Comparison of ENCODE assay signal across 8 cellular contexts in the genomic region with DNA sequence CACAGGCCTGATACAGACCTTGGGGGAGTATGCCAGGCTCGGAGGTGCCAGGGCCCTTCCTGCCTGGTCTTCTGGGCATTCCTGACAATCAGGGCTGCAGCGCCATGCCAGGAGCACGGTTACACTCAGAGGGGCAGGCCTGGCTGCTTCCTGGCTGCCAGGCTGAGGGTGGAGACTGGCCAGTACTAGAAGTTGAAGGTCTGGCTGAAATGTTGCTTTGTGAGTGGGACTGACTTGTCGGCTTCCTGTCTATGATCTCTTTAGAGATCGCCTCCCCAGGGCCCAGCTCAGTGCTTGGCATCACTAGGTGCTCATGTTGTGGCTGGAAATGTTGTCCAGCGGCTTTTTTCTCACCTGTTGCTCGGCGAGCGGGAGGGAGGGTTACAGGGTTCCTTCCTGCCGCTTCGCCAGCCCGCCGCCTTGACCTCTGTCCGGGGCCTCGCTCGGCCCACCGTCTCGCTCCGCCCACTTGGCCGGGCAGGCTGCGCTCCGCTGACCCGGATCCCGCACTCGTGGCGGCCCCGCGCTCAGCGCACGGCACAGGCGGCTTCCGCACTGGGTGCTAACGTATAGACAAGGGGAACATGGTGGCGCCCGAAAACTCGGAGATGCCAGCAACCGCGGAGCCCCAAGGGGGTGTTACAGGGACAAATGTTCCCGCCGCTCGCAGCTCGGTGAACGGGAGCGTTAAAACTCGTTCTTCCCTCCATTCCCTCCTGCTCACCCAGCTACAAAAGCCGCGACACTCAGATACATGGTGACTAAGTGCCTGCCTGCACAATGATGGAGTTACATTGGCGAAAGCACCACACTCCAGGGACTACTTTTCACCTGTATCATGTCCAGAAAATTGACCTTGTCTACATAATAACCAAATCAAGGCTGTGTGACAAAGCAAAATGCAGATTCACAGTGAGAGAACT. TPM values are rescaled to one million over a fixed set of nuclear protein-coding genes. Genes with fewer than 3 reads are reported as not detected.
DNase-seq lines count a peak whose midpoint lies in the region; ATAC-seq and TF ChIP-seq lines count a peak whose summit lies in the region.

No MANE protein-coding gene starts in this region.

- peaks cover 14% of the 10 kb centered on the region for H3K27me3 Mint-ChIP-seq in activated CD4-positive, alpha-beta T cell treated with anti-CD3 and anti-CD28 coated beads, Interleukin-2, amount 10 ng/mL, durations not matched to agents 7 days and 5 days

- H3K9me3 ChIP-seq in adrenal gland (replicated peaks in 1 of 3): no peaks in the 10 kb centered on the region
- H3K9me3 ChIP-seq in spleen: no peaks in the 10 kb centered on the region

- peak overlapping the region; percentile 8 for H3K4me3 Mint-ChIP-seq in activated CD4-positive, alpha-beta T cell treated with anti-CD3 and anti-CD28 coated beads, Interleukin-2, amount 10 ng/mL, durations not matched to agents 7 days and 5 days

- no peak overlapping the region for H3K27ac Mint-ChIP-seq in activated CD4-positive, alpha-beta T cell treated with anti-CD3 and anti-CD28 coated beads, Interleukin-2, amount 10 ng/mL, durations not matched to agents 7 days and 5 days

- TF ChIP-seq POLR2A in adrenal gland (IDR thresholded peaks at IDR 0.05): peak; percentile 13 to 14
- TF ChIP-seq POLR2A in spleen (IDR thresholded peaks at IDR 0.05): no peak

- H3K4me3 ChIP-seq in adrenal gland (peak overlapping the region in 2 of 4 donors; percentile 49 to 57), spleen (peak overlapping the region in 7 of 8 donors; percentile 9 to 61 (median 20))

- WGBS in adrenal gland, 4 donors: 8 to 35% (median 9%) methylated on average over 6 to 48 of the region's 48 CpGs
- WGBS in spleen, 5 donors: 12 to 33% (median 14%) methylated on average over 36 to 48 of the region's 48 CpGs

- DNase-seq in activated CD4-positive, alpha-beta T cell treated with anti-CD3 and anti-CD28 coated beads, Interleukin-2, amount 10 ng/mL, durations not matched to agents 7 days and 5 days: no peak
- no peak for DNase-seq in activated CD4-positive, alpha-beta T cell treated with anti-CD3 and anti-CD28 coated beads, Interleukin-2, amount 50 U/mL, for 4 hours
- peak; percentile 57 to 72 (median 63) for DNase-seq in adrenal gland
- DNase-seq in iPS-NIHi11 (ENCODE audit: low spot score): peak; percentile 82
- DNase-seq in spleen: peak; percentile 89
- DNase-seq in ureter (ENCODE audit: low spot score): no peak
- no peak for DNase-seq in 8988T

- peaks cover 8% of the 10 kb centered on the region for H3K4me1 Mint-ChIP-seq in activated CD4-positive, alpha-beta T cell treated with anti-CD3 and anti-CD28 coated beads, Interleukin-2, amount 10 ng/mL, durations not matched to agents 7 days and 5 days

- H3K9me3 Mint-ChIP-seq in activated CD4-positive, alpha-beta T cell treated with anti-CD3 and anti-CD28 coated beads, Interleukin-2, amount 10 ng/mL, durations not matched to agents 7 days and 5 days: no peaks in the 10 kb centered on the region

- peak overlapping the region in 4 of 5 donors; percentile 2 to 79 (median 58) for H3K27ac ChIP-seq in adrenal gland
- peak overlapping the region in 4 of 8 donors; percentile 20 to 47 (median 36) for H3K27ac ChIP-seq in spleen

- no peaks in the 10 kb centered on the region for H3K27me3 ChIP-seq in adrenal gland
- H3K27me3 ChIP-seq in spleen (replicated peaks in 1 of 7): no peaks in the 10 kb centered on the region

- H3K4me1 ChIP-seq in adrenal gland (replicated peaks in 1 of 2) (peaks cover 5 to 8% of the 10 kb centered on the region in 2 donors), spleen (peaks cover 3 to 19% (median 9%) of the 10 kb centered on the region in 6 donors)

- peaks cover 6% of the 10 kb centered on the region for H3K36me3 Mint-ChIP-seq in activated CD4-positive, alpha-beta T cell treated with anti-CD3 and anti-CD28 coated beads, Interleukin-2, amount 10 ng/mL, durations not matched to agents 7 days and 5 days (ENCODE audit: low read depth)

- no peak for TF ChIP-seq CTCF in adrenal gland (IDR thresholded peaks at IDR 0.05)
- TF ChIP-seq CTCF in spleen (IDR thresholded peaks at IDR 0.05 in 8 of 11, conservative IDR thresholded peaks at IDR 0.05 in 3 of 11): no peak

- H3K36me3 ChIP-seq in adrenal gland (replicated peaks in 1 of 2): peaks cover 0 to 6% of the 10 kb centered on the region in 2 donors
- peaks cover 0 to 55% (median 17%) of the 10 kb centered on the region in 6 donors for H3K36me3 ChIP-seq in spleen

- POLR2A ChIA-PET in activated CD4-positive, alpha-beta T cell treated with anti-CD3 and anti-CD28 coated beads, Interleukin-2, amount 10 ng/mL, durations not matched to agents 7 days and 5 days (lab: Charles Lee): no interaction called here

- peak; percentile 70 for ATAC-seq in HG02852 (IDR thresholded peaks at IDR 0.05; ENCODE audit: unreplicated experiment)

- intact Hi-C loops in adrenal gland (cut with DNase I): no loop called here
- intact Hi-C loops in spleen (cut with DNase I; ENCODE audit: low total_unique reads): no loop called here

- CTCF ChIA-PET in activated CD4-positive, alpha-beta T cell treated with anti-CD3 and anti-CD28 coated beads, Interleukin-2, amount 10 ng/mL, durations not matched to agents 7 days and 5 days (lab: Charles Lee): interaction anchor here (0.5 to 1.2 kb wide), 2 partner anchors 109 to 202 kb away, joined by 3 to 5 read pairs; no protein-coding TSS in a partner anchor

RNA-seq across cellular contexts. Expression of gene PAPLN, which starts 32.7 kb away (rescaled TPM):
- total RNA-seq in activated CD4-positive, alpha-beta T cell treated with anti-CD3 and anti-CD28 coated beads, Interleukin-2, amount 10 ng/mL, durations not matched to agents 7 days and 5 days: under 1 TPM; 0.30 to 0.46 TPM
- total RNA-seq in adrenal gland: 10 to 100 TPM in 6 of 8 donors, 1 to 10 TPM in 2; 5.4 to 33.6 (median 13.4) TPM
- 10 to 100 TPM in 2 of 3 donors, 1 to 10 TPM in 1; 4.2 to 22.9 (median 11.8) TPM for polyA plus RNA-seq in adrenal gland
- 10 to 100 TPM; 25.7 to 57.2 (median 49.3) TPM for total RNA-seq in spleen
- polyA plus RNA-seq in spleen: 10 to 100 TPM; 20.3 to 24.4 (median 21.7) TPM
- total RNA-seq in ureter: 6.7 TPM

Comparison
In these comparisons a context has a peak if more than half of its experiments do, and no peak if none do; other contexts are left out.
1. DNase-seq: peak in adrenal gland (7 of 7), iPS-NIHi11 (single experiment) and spleen (single experiment); none in activated CD4-positive, alpha-beta T cell treated with anti-CD3 and anti-CD28 coated beads, Interleukin-2, amount 10 ng/mL, durations not matched to agents 7 days and 5 days (single experiment), activated CD4-positive, alpha-beta T cell treated with anti-CD3 and anti-CD28 coated beads, Interleukin-2, amount 50 U/mL, for 4 hours (0 of 2), ureter (single experiment) and 8988T (single experiment).
2. POLR2A ChIP-seq: peak in adrenal gland (2 of 2); none in spleen (0 of 3).